ENCODE assay signal across 13 cellular contexts in genomic region chr17:67569873-67570272, GRCh38.
DNase-seq lines count a peak whose midpoint lies in the region; ATAC-seq and TF ChIP-seq lines count a peak whose summit lies in the region.
"Had no signal": no experiment of that assay in that cellular context is flagged by ENCODE, and none has a peak within 500 bp of the region (broad histone marks: within the 10 kb centered on the region; RNA-seq: fewer than 3 reads in every experiment).

No MANE protein-coding gene starts in this region.

- H3K27ac Mint-ChIP-seq in activated naive CD8-positive, alpha-beta T cell: peak overlapping the region; percentile 54
- no peak overlapping the region for H3K27ac Mint-ChIP-seq in activated naive CD8-positive, alpha-beta T cell treated with anti-CD3 and anti-CD28 coated beads, Interleukin-2, amount 50 U/mL, for 24 hours
- peak overlapping the region; percentile 84 for H3K27ac Mint-ChIP-seq in dendritic cell treated with granulocyte-macrophage colony-stimulating factor and Interleukin-4, amounts not matched to agents 40 ng/mL and 50 ng/mL, for 4 days

- intact Hi-C loops in dendritic cell treated with granulocyte-macrophage colony-stimulating factor and Interleukin-4, amounts not matched to agents 40 ng/mL and 50 ng/mL, for 4 days (cut with micrococcal nuclease): no loop called here
- intact Hi-C loops in upper lobe of right lung (cut with DNase I) (no loop called here), posterior cingulate gyrus (cut with DNase I) (no loop called here)

- H3K27me3 ChIP-seq in upper lobe of right lung (no peaks in the 10 kb centered on the region), Karpas-422 (ENCODE audit: low read length) (no peaks in the 10 kb centered on the region)

- peaks cover 9% of the 10 kb centered on the region for H3K4me1 Mint-ChIP-seq in activated naive CD8-positive, alpha-beta T cell (ENCODE audit: low read depth)
- peaks cover 29% of the 10 kb centered on the region for H3K4me1 Mint-ChIP-seq in activated naive CD8-positive, alpha-beta T cell treated with anti-CD3 and anti-CD28 coated beads, Interleukin-2, amount 50 U/mL, for 24 hours
- H3K4me1 Mint-ChIP-seq in dendritic cell treated with granulocyte-macrophage colony-stimulating factor and Interleukin-4, amounts not matched to agents 40 ng/mL and 50 ng/mL, for 4 days (ENCODE audit: low read depth): peaks cover 69% of the 10 kb centered on the region

- ATAC-seq in activated naive CD8-positive, alpha-beta T cell treated with anti-CD3 and anti-CD28 coated beads, Interleukin-2, amount 50 U/mL, for 24 hours: no peak
- ATAC-seq in upper lobe of right lung: peak; percentile 75
- ATAC-seq: mucosa of descending colon, Right ventricle myocardium inferior had no signal

- H3K9me3 Mint-ChIP-seq in activated naive CD8-positive, alpha-beta T cell (ENCODE audit: low read depth): no peaks in the 10 kb centered on the region
- no peaks in the 10 kb centered on the region for H3K9me3 Mint-ChIP-seq in activated naive CD8-positive, alpha-beta T cell treated with anti-CD3 and anti-CD28 coated beads, Interleukin-2, amount 50 U/mL, for 24 hours
- no peaks in the 10 kb centered on the region for H3K9me3 Mint-ChIP-seq in dendritic cell treated with granulocyte-macrophage colony-stimulating factor and Interleukin-4, amounts not matched to agents 40 ng/mL and 50 ng/mL, for 4 days

- peaks cover 7% of the 10 kb centered on the region for H3K36me3 Mint-ChIP-seq in activated naive CD8-positive, alpha-beta T cell
- peaks cover 4% of the 10 kb centered on the region for H3K36me3 Mint-ChIP-seq in activated naive CD8-positive, alpha-beta T cell treated with anti-CD3 and anti-CD28 coated beads, Interleukin-2, amount 50 U/mL, for 24 hours (ENCODE audit: low read depth)
- peaks cover 11% of the 10 kb centered on the region for H3K36me3 Mint-ChIP-seq in dendritic cell treated with granulocyte-macrophage colony-stimulating factor and Interleukin-4, amounts not matched to agents 40 ng/mL and 50 ng/mL, for 4 days (ENCODE audit: low read depth)

- H3K27ac ChIP-seq in upper lobe of right lung: no peak overlapping the region
- H3K27ac ChIP-seq in Karpas-422 (ENCODE audit: low read length): no peak overlapping the region

- no peak overlapping the region for H3K4me3 Mint-ChIP-seq in activated naive CD8-positive, alpha-beta T cell
- no peak overlapping the region for H3K4me3 Mint-ChIP-seq in activated naive CD8-positive, alpha-beta T cell treated with anti-CD3 and anti-CD28 coated beads, Interleukin-2, amount 50 U/mL, for 24 hours
- H3K4me3 Mint-ChIP-seq in dendritic cell treated with granulocyte-macrophage colony-stimulating factor and Interleukin-4, amounts not matched to agents 40 ng/mL and 50 ng/mL, for 4 days: peak overlapping the region; percentile 64

- H3K9me2 ChIP-seq in Karpas-422 (replicated peaks; ENCODE audit: insufficient read depth, low read length): no peaks in the 10 kb centered on the region

- no peak for DNase-seq in activated naive CD8-positive, alpha-beta T cell treated with anti-CD3 and anti-CD28 coated beads, Interleukin-2, amount 50 U/mL, for 24 hours
- peak; percentile 53 to 56 for DNase-seq in NOMO-1 (lab: John Stamatoyannopoulos, UW; ENCODE audit: unreplicated experiment in 2 of 2)
- no peak for DNase-seq in upper lobe of right lung
- no peak for DNase-seq in posterior cingulate gyrus
- no peak for DNase-seq in HPDE6-E6E7 (ENCODE audit: extremely low spot score)
- DNase-seq in Karpas-422: no peak
- DNase-seq: GOT3, mucosa of descending colon, NCI-H1436, NCI-H446 had no signal

- H3K79me2 ChIP-seq in Karpas-422 (ENCODE audit: low read length): no peaks in the 10 kb centered on the region

- H3K27me3 Mint-ChIP-seq in activated naive CD8-positive, alpha-beta T cell: no peaks in the 10 kb centered on the region
- no peaks in the 10 kb centered on the region for H3K27me3 Mint-ChIP-seq in activated naive CD8-positive, alpha-beta T cell treated with anti-CD3 and anti-CD28 coated beads, Interleukin-2, amount 50 U/mL, for 24 hours
- peaks cover 5% of the 10 kb centered on the region for H3K27me3 Mint-ChIP-seq in dendritic cell treated with granulocyte-macrophage colony-stimulating factor and Interleukin-4, amounts not matched to agents 40 ng/mL and 50 ng/mL, for 4 days

- H3K4me2 ChIP-seq in Karpas-422 (ENCODE audit: low read depth, low read length, poor library complexity, severe bottlenecking): no peak overlapping the region

- H2AFZ ChIP-seq in Karpas-422 (ENCODE audit: low read length): no peak overlapping the region

- H4K20me1 ChIP-seq in Karpas-422 (ENCODE audit: insufficient read depth, low read depth, low read length): no peaks in the 10 kb centered on the region

- no peak overlapping the region for H3K9ac ChIP-seq in Karpas-422 (ENCODE audit: low read length)

- H3K4me3 ChIP-seq in upper lobe of right lung: no peak overlapping the region
- H3K4me3 ChIP-seq in Karpas-422 (ENCODE audit: low read length): no peak overlapping the region
- H3K4me3 ChIP-seq: mucosa of descending colon had no signal

- H3K9me3 ChIP-seq in upper lobe of right lung (no peaks in the 10 kb centered on the region), Karpas-422 (ENCODE audit: low read length) (no peaks in the 10 kb centered on the region)
- H3K9me3 ChIP-seq: mucosa of descending colon had no signal

- H3K36me3 ChIP-seq in upper lobe of right lung (no peaks in the 10 kb centered on the region), Karpas-422 (ENCODE audit: insufficient read depth, low read length) (no peaks in the 10 kb centered on the region)

- H3K4me1 ChIP-seq in upper lobe of right lung (no peaks in the 10 kb centered on the region), Karpas-422 (ENCODE audit: low read length) (peaks cover 22% of the 10 kb centered on the region)

- no peak for TF ChIP-seq CTCF in upper lobe of right lung (IDR thresholded peaks at IDR 0.05)

Comparison
In these comparisons a context has a peak if more than half of its experiments do, and no peak if none do; other contexts are left out.
1. DNase-seq: peak in NOMO-1 (2 of 2); none in activated naive CD8-positive, alpha-beta T cell treated with anti-CD3 and anti-CD28 coated beads, Interleukin-2, amount 50 U/mL, for 24 hours (single experiment), upper lobe of right lung (single experiment), posterior cingulate gyrus (0 of 10), HPDE6-E6E7 (single experiment) and Karpas-422 (single experiment).